ENCODE assay signal across 8 cellular contexts in the genomic region with DNA sequence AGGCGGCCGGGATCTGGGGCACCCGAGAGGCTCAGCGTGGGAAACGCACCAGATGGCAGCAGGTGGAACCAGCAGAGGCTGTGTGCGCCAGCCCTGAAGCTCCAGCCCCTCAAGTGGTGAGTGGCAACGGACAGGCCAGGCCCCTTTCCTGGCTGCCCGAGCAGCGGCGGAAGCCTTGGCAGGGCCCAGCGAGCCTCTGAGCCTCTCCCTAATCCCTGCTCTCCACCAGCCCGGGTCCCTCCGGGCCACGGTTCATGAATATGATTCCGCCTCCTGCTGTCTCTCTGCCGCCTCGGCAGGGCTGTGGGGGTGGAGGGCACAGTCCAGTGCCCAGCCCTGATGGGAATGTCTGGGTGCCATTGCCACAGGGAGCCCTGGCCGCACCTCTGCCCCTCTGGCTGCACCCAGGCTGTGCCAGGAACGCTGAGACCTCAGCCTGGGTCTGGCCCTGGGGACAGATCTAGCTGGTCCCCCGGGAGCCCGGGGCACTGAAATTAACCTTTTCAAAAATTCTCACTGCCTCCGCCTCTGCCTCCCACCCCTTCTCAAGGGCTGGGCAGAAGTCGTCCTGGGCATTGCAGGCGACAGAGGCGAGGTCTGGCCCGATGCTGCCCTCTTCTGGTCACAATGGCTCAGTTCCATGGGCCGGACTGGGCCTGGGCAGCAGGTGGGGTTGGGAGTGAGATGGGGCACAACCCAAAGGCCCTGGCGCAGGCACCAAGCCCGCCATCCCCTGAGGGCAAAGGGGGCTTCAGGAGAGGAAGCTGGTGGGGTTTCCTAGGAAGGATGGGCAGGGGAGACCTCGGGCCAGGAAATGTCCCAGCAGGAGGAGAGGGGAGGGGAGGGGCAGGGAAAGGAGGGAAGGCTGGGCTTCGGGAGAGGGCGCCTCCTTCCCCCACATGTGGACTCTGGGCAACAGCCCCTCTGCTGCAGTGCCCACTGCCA. TPM values are rescaled to one million over a fixed set of nuclear protein-coding genes. Genes with fewer than 3 reads are reported as not detected.
DNase-seq lines count a peak whose midpoint lies in the region; ATAC-seq, FAIRE-seq and TF ChIP-seq lines count a peak whose summit lies in the region.

No MANE protein-coding gene starts in this region.

- H3K9me3 Mint-ChIP-seq in T-helper 2 cell treated with Interferon-gamma antibody and Interleukin-4, amounts not matched to agents 5 μg/mL and 100 μg/mL, for 36 hours = no peaks in the 10 kb centered on the region
- H3K9me3 Mint-ChIP-seq in astrocyte (ENCODE audit: unreplicated experiment) = no peaks in the 10 kb centered on the region

- H4K20me1 ChIP-seq in astrocyte (ENCODE audit: insufficient read depth, low read length) = no peaks in the 10 kb centered on the region

- no peak overlapping the region for H2AFZ ChIP-seq in astrocyte (ENCODE audit: low read depth, low read length)

- H3K9ac ChIP-seq in astrocyte (ENCODE audit: low read length) = no peak overlapping the region

- intact Hi-C loops in sciatic nerve (cut with DNase I) = no loop called here

- no peak overlapping the region for H3K4me3 ChIP-seq in astrocyte (ENCODE audit: insufficient read depth, low read depth, low read length)

- H3K27me3 Mint-ChIP-seq in T-helper 2 cell treated with Interferon-gamma antibody and Interleukin-4, amounts not matched to agents 5 μg/mL and 100 μg/mL, for 36 hours (ENCODE audit: low read depth) = no peaks in the 10 kb centered on the region
- peaks cover 28% of the 10 kb centered on the region for H3K27me3 Mint-ChIP-seq in astrocyte (ENCODE audit: low read depth, unreplicated experiment)

- no peaks in the 10 kb centered on the region for H3K9me3 ChIP-seq in astrocyte (ENCODE audit: insufficient read depth, low read depth, low read length)

- peak; percentile 50 for TF ChIP-seq CTCF in astrocyte (IDR thresholded peaks at IDR 0.05; ENCODE audit: insufficient read depth, low read depth, low read length)

- FAIRE-seq in astrocyte (lab: Jason Lieb, UNC) = no peak

- H3K36me3 ChIP-seq in astrocyte (ENCODE audit: insufficient read depth, low read length) = no peaks in the 10 kb centered on the region

- ATAC-seq in GM21825 (IDR thresholded peaks at IDR 0.05; ENCODE audit: unreplicated experiment) (peak; percentile 62), sciatic nerve (peak; percentile 91), GM19035 (IDR thresholded peaks at IDR 0.05; ENCODE audit: unreplicated experiment) (no peak)

- H3K36me3 Mint-ChIP-seq in T-helper 2 cell treated with Interferon-gamma antibody and Interleukin-4, amounts not matched to agents 5 μg/mL and 100 μg/mL, for 36 hours (ENCODE audit: low read depth) = no peaks in the 10 kb centered on the region
- peaks cover 1% of the 10 kb centered on the region for H3K36me3 Mint-ChIP-seq in astrocyte (ENCODE audit: low read depth, unreplicated experiment)

- H3K4me3 Mint-ChIP-seq in T-helper 2 cell treated with Interferon-gamma antibody and Interleukin-4, amounts not matched to agents 5 μg/mL and 100 μg/mL, for 36 hours = no peak overlapping the region
- no peak overlapping the region for H3K4me3 Mint-ChIP-seq in astrocyte (ENCODE audit: unreplicated experiment)

- H3K4me2 ChIP-seq in astrocyte (ENCODE audit: low read length) = peak overlapping the region; percentile 38

- peak; percentile 92 for DNase-seq in D341Med (ENCODE audit: low spot score)
- peak; percentile 70 for DNase-seq in NCI-H1092 treated with DMSO at 0.1 percent for 48 hours (lab: John Stamatoyannopoulos, UW)
- peak; percentile 61 for DNase-seq in T-helper 2 cell treated with Interferon-gamma antibody and Interleukin-4, amounts not matched to agents 5 μg/mL and 100 μg/mL, for 36 hours (ENCODE audit: low spot score)
- DNase-seq in astrocyte (ENCODE audit: low read depth) = peak; percentile 23
- DNase-seq in hippocampal formation (lab: John Stamatoyannopoulos, UW) = peak; percentile 37 to 64
- DNase-seq in sciatic nerve (ENCODE audit: low spot score) = peak; percentile 85

- no peak overlapping the region for H3K27ac Mint-ChIP-seq in T-helper 2 cell treated with Interferon-gamma antibody and Interleukin-4, amounts not matched to agents 5 μg/mL and 100 μg/mL, for 36 hours
- no peak overlapping the region for H3K27ac Mint-ChIP-seq in astrocyte (ENCODE audit: unreplicated experiment)

- no peaks in the 10 kb centered on the region for H3K79me2 ChIP-seq in astrocyte (ENCODE audit: insufficient read depth, low read length)

- H3K4me1 ChIP-seq in astrocyte (ENCODE audit: insufficient read depth, low read length) = no peaks in the 10 kb centered on the region

- peaks cover 12% of the 10 kb centered on the region for H3K27me3 ChIP-seq in astrocyte (ENCODE audit: insufficient read depth, low read length)

- H3K27ac ChIP-seq in astrocyte (ENCODE audit: low read depth, low read length) = no peak overlapping the region

- peaks cover 2% of the 10 kb centered on the region for H3K4me1 Mint-ChIP-seq in T-helper 2 cell treated with Interferon-gamma antibody and Interleukin-4, amounts not matched to agents 5 μg/mL and 100 μg/mL, for 36 hours (ENCODE audit: low read depth)
- no peaks in the 10 kb centered on the region for H3K4me1 Mint-ChIP-seq in astrocyte (ENCODE audit: low read depth, unreplicated experiment)

RNA-seq across cellular contexts. Expression of gene CCDC187, which starts 20.3 kb away (rescaled TPM):
- total RNA-seq in astrocyte = 0.09 TPM in 1 of 2 replicates, not detected in the other
- total RNA-seq in sciatic nerve = 0.13 TPM

RNA-seq across cellular contexts. Expression of gene QSOX2, which starts 38.0 kb away (rescaled TPM):
- total RNA-seq in astrocyte (20.4 and 20.9 TPM in 2 replicates), sciatic nerve (7.5 TPM)

RNA-seq across cellular contexts. Expression of gene GPSM1, which starts 43.8 kb away (rescaled TPM):
- total RNA-seq in astrocyte (52.6 and 59.4 TPM in 2 replicates), sciatic nerve (43.7 TPM)

Comparison
In these comparisons a context has a peak if more than half of its experiments do, and no peak if none do; other contexts are left out.
1. DNase-seq: peak in every context shown above with its lines; median percentile 92 in D341Med; 85 in sciatic nerve; 70 in NCI-H1092 treated with DMSO at 0.1 percent for 48 hours; 61 in T-helper 2 cell treated with Interferon-gamma antibody and Interleukin-4, amounts not matched to agents 5 μg/mL and 100 μg/mL, for 36 hours; 50 in hippocampal formation; 23 in astrocyte.